In the genomic region with DNA sequence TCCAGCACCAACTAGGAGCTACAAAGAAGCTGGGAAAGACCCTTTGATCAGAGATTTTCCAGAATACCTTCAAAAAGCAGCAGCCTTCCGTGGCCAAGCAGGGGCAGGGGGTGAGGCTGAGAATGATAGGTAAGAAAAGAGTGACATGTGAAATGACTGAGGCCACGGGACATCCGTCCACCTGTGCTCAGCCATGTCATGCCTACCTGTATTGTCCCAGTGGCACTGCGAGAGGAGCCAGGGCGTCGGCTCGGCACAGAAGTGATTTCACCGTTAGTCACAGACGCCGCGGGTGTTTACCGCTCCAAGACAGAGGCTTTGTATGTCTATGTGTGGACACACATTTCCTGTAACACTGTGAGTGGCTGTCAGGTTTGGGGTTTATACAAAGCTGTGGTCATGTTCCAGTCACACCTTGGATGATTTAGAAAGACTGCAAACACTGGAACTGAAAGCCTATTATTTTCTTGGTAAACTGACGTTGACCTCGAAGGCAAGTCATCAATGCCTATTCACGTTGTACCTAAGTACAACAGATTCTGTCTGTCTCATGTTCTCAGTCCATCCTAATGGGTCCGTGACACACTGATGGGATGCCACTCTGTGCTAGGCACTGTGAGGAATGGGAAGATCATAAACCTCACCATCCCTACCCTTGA, we compare ENCODE assay signal across 1 cellular context.
TF ChIP-seq lines count a peak whose summit lies in the region.

No MANE protein-coding gene starts in this region.

TF ChIP-seq in HepG2, 621 proteins besides CTCF, POLR2A, EP300 and RAD21 (continued from another document):
- TF ChIP-seq DNMT1 (CRISPR knock-in tag; IDR thresholded peaks at IDR 0.05) (no peak), ZNF776 (CRISPR knock-in tag; IDR thresholded peaks at IDR 0.05) (0 out of 2 replicates have a peak, but pooled peaks have one; percentile 46), SNAPC2 (CRISPR knock-in tag; IDR thresholded peaks at IDR 0.05) (no peak), ARNTL (CRISPR knock-in tag; IDR thresholded peaks at IDR 0.05) (peak; percentile 46; the same call in 1 of the 2 replicates), ZNF431 (CRISPR knock-in tag; IDR thresholded peaks at IDR 0.05; ENCODE audit: borderline replicate concordance, low read depth) (no peak), JARID2 (CRISPR knock-in tag; IDR thresholded peaks at IDR 0.05; ENCODE audit: insufficient replicate concordance) (no peak), HOXA3 (CRISPR knock-in tag; IDR thresholded peaks at IDR 0.05) (no peak), ZNF430 (CRISPR knock-in tag; IDR thresholded peaks at IDR 0.05) (no peak), LCORL (IDR thresholded peaks at IDR 0.05) (no peak), LCORL (CRISPR knock-in tag; IDR thresholded peaks at IDR 0.05) (0 out of 2 replicates have a peak, but pooled peaks have one; percentile 49), ZNF740 (CRISPR knock-in tag; IDR thresholded peaks at IDR 0.05) (no peak), MLLT10 (CRISPR knock-in tag; IDR thresholded peaks at IDR 0.05) (no peak), ZNF704 (CRISPR knock-in tag; IDR thresholded peaks at IDR 0.05; ENCODE audit: borderline replicate concordance) (no peak), ZNF552 (CRISPR knock-in tag; IDR thresholded peaks at IDR 0.05; ENCODE audit: borderline replicate concordance) (no peak), PBX3 (CRISPR knock-in tag; IDR thresholded peaks at IDR 0.05; ENCODE audit: borderline replicate concordance) (no peak), CENPX (CRISPR knock-in tag; IDR thresholded peaks at IDR 0.05) (no peak), ZBTB8A (CRISPR knock-in tag; IDR thresholded peaks at IDR 0.05; ENCODE audit: borderline replicate concordance, low read depth) (no peak), ZNF572 (CRISPR knock-in tag; IDR thresholded peaks at IDR 0.05) (no peak), NR2F2 (IDR thresholded peaks at IDR 0.05; ENCODE audit: borderline replicate concordance, low read depth) (peak; percentile 72; the same call in 1 of the 2 replicates), ZNF292 (CRISPR knock-in tag; IDR thresholded peaks at IDR 0.05; ENCODE audit: borderline replicate concordance, low read depth) (peak; percentile 53), ZNF556 (CRISPR knock-in tag; IDR thresholded peaks at IDR 0.05; ENCODE audit: borderline replicate concordance) (no peak), ZNF512B (CRISPR knock-in tag; IDR thresholded peaks at IDR 0.05; ENCODE audit: borderline replicate concordance) (0 out of 2 replicates have a peak, but pooled peaks have one; percentile 60), ZKSCAN8 (CRISPR knock-in tag; IDR thresholded peaks at IDR 0.05; ENCODE audit: borderline replicate concordance) (no peak), KDM6A (CRISPR knock-in tag; IDR thresholded peaks at IDR 0.05; ENCODE audit: low read depth) (peak; percentile 11; the same call in 1 of the 2 replicates), ZNF383 (CRISPR knock-in tag; IDR thresholded peaks at IDR 0.05; ENCODE audit: borderline replicate concordance) (no peak), SMAD9 (CRISPR knock-in tag; IDR thresholded peaks at IDR 0.05) (peak; percentile 86; the same call in 1 of the 2 replicates), RFX3 (CRISPR knock-in tag; IDR thresholded peaks at IDR 0.05) (0 out of 2 replicates have a peak, but pooled peaks have one; percentile 13)
- TF ChIP-seq, protein P1, sequence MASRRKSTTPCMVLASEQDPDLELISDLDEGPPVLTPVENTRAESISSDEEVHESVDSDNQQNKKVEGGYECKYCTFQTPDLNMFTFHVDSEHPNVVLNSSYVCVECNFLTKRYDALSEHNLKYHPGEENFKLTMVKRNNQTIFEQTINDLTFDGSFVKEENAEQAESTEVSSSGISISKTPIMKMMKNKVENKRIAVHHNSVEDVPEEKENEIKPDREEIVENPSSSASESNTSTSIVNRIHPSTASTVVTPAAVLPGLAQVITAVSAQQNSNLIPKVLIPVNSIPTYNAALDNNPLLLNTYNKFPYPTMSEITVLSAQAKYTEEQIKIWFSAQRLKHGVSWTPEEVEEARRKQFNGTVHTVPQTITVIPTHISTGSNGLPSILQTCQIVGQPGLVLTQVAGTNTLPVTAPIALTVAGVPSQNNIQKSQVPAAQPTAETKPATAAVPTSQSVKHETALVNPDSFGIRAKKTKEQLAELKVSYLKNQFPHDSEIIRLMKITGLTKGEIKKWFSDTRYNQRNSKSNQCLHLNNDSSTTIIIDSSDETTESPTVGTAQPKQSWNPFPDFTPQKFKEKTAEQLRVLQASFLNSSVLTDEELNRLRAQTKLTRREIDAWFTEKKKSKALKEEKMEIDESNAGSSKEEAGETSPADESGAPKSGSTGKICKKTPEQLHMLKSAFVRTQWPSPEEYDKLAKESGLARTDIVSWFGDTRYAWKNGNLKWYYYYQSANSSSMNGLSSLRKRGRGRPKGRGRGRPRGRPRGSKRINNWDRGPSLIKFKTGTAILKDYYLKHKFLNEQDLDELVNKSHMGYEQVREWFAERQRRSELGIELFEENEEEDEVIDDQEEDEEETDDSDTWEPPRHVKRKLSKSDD (CRISPR knock-in tag; IDR thresholded peaks at IDR 0.05; ENCODE audit: low read depth) = 0 out of 2 replicates have a peak, but pooled peaks have one; percentile 54
- TF ChIP-seq, protein P2, sequence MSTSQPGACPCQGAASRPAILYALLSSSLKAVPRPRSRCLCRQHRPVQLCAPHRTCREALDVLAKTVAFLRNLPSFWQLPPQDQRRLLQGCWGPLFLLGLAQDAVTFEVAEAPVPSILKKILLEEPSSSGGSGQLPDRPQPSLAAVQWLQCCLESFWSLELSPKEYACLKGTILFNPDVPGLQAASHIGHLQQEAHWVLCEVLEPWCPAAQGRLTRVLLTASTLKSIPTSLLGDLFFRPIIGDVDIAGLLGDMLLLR (CRISPR knock-in tag; IDR thresholded peaks at IDR 0.05) = peak; percentile 79
- TF ChIP-seq, protein P3, sequence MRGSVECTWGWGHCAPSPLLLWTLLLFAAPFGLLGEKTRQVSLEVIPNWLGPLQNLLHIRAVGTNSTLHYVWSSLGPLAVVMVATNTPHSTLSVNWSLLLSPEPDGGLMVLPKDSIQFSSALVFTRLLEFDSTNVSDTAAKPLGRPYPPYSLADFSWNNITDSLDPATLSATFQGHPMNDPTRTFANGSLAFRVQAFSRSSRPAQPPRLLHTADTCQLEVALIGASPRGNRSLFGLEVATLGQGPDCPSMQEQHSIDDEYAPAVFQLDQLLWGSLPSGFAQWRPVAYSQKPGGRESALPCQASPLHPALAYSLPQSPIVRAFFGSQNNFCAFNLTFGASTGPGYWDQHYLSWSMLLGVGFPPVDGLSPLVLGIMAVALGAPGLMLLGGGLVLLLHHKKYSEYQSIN (CRISPR knock-in tag; IDR thresholded peaks at IDR 0.05; ENCODE audit: borderline replicate concordance) = no peak
- TF ChIP-seq, protein P4, sequence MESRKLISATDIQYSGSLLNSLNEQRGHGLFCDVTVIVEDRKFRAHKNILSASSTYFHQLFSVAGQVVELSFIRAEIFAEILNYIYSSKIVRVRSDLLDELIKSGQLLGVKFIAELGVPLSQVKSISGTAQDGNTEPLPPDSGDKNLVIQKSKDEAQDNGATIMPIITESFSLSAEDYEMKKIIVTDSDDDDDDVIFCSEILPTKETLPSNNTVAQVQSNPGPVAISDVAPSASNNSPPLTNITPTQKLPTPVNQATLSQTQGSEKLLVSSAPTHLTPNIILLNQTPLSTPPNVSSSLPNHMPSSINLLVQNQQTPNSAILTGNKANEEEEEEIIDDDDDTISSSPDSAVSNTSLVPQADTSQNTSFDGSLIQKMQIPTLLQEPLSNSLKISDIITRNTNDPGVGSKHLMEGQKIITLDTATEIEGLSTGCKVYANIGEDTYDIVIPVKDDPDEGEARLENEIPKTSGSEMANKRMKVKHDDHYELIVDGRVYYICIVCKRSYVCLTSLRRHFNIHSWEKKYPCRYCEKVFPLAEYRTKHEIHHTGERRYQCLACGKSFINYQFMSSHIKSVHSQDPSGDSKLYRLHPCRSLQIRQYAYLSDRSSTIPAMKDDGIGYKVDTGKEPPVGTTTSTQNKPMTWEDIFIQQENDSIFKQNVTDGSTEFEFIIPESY (CRISPR knock-in tag; IDR thresholded peaks at IDR 0.05) = peak; percentile 92
